In the genomic region with DNA sequence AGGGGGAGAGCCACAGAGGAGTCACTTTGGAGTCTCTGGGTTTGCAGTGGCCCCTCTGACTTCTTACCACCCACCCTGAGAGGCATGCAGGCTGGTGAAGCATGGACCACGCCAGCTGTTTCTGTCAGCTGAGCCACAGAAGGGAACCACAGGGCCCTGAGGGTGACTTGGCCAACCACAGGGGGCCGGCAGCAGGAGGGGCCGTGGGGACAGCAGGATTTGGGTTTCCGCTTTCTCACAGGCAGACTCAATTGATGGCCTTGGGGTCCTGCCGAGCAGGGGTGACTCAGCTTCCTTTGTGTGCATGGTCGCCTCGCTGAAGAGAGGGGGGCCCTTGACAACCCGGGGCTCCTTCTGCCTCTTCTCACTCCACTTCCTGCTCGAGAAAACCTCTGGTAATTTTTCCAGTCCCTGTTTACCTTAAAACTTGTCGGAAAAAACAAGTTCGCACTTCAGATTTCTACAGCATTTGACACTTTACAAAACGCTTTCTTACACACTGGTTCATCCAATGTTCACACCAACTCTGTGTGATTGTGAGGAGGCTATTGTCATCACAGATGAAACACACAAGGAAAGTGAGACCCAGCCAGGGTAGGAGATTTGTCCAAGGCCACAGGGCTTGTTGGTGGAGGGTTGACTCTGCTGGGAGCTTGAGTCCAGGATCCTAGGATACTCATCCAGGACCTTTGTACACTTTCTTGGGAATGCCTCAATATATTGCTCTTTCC, we compare ENCODE assay signal across 9 cellular contexts.
A peak's percentile ranks its signal among the peaks of the same experiment; 100 is the strongest.
DNase-seq lines count a peak whose midpoint lies in the region; FAIRE-seq and TF ChIP-seq lines count a peak whose summit lies in the region.
"Had no signal": no experiment of that assay in that cellular context is flagged by ENCODE, and none has a peak within 500 bp of the region (broad histone marks: within the 10 kb centered on the region; RNA-seq: fewer than 3 reads in every experiment).

No MANE protein-coding gene starts in this region.

- no peaks in the 10 kb centered on the region for H3K9me3 ChIP-seq in H9 (ENCODE audit: control insufficient read depth, low read depth, low read length)
- peaks cover 2% of the 10 kb centered on the region; the same call in 1 of the 2 replicates for H3K9me3 ChIP-seq in Loucy (ENCODE audit: insufficient read depth, low read depth, low read length)
- no peaks in the 10 kb centered on the region for H3K9me3 ChIP-seq in ascending aorta
- H3K9me3 ChIP-seq in prostate gland, result no peaks in the 10 kb centered on the region

- no peaks in the 10 kb centered on the region for H3F3A ChIP-seq in Loucy (ENCODE audit: low read depth)

- H3K14ac ChIP-seq in H9 (ENCODE audit: insufficient read depth, low read length), result no peak overlapping the region; the same call in 1 of the 2 replicates

- no peak overlapping the region for H3K18ac ChIP-seq in H9 (ENCODE audit: insufficient read length, low read depth, low read length)

- no peak overlapping the region for H2BK20ac ChIP-seq in H9 (ENCODE audit: low read depth, low read length, poor library complexity, severe bottlenecking)

- no peaks in the 10 kb centered on the region for H3K9me2 ChIP-seq in Loucy (replicated peaks; ENCODE audit: low read depth, low read length)

- H3K9ac ChIP-seq in H9 (ENCODE audit: extremely low read depth, insufficient read length, low read length) (no peak overlapping the region), Loucy (ENCODE audit: low read depth, low read length, poor library complexity, severe bottlenecking) (peak overlapping the region; percentile 64)
- H3K9ac ChIP-seq: KMS-11 had no signal

- no peak overlapping the region for H2AFZ ChIP-seq in H9 (ENCODE audit: low read length)
- no peak overlapping the region for H2AFZ ChIP-seq in Loucy (ENCODE audit: low read length)

- H3K27me3 ChIP-seq in H9 (ENCODE audit: insufficient read depth, low read length), result no peaks in the 10 kb centered on the region
- H3K27me3 ChIP-seq in Loucy (ENCODE audit: insufficient read depth, low read length, poor library complexity, severe bottlenecking), result no peaks in the 10 kb centered on the region
- no peaks in the 10 kb centered on the region for H3K27me3 ChIP-seq in ascending aorta
- H3K27me3 ChIP-seq in prostate gland (replicated peaks; ENCODE audit: insufficient read depth), result no peaks in the 10 kb centered on the region

- H3K79me1 ChIP-seq in H9 (ENCODE audit: insufficient read depth, low read depth, low read length, poor library complexity, severe bottlenecking), result no peaks in the 10 kb centered on the region

- no peak overlapping the region for H2BK15ac ChIP-seq in H9 (ENCODE audit: low read depth, low read length)

- H3K4me3 Mint-ChIP-seq in H9, result no peak overlapping the region

- H3K36me3 ChIP-seq in Loucy (ENCODE audit: insufficient read depth, low read length) (no peaks in the 10 kb centered on the region), ascending aorta (no peaks in the 10 kb centered on the region), prostate gland (no peaks in the 10 kb centered on the region)

- H3K79me2 ChIP-seq in H9 (ENCODE audit: insufficient read depth, low read length) (0 out of 2 replicates have a peak, but pooled peaks cover 2% of the 10 kb centered on the region), Loucy (ENCODE audit: insufficient read depth, low read length) (no peaks in the 10 kb centered on the region)

- H3K23me2 ChIP-seq in H9 (ENCODE audit: insufficient read length, low read depth, low read length, poor library complexity, severe bottlenecking), result no peaks in the 10 kb centered on the region

- H2AK5ac ChIP-seq in H9 (ENCODE audit: insufficient read length, low read length), result no peak overlapping the region

- no CpG with 5 or more reads among the region's 12 CpGs for whole genome bisulfite sequencing in H9 (ENCODE audit: extremely low coverage, insufficient read length, low lambda C conversion rate)
- WGBS in prostate gland, result 75% methylated on average over 12 of the region's 12 CpGs

- no peaks in the 10 kb centered on the region for H4K20me1 ChIP-seq in H9 (ENCODE audit: control insufficient read depth, insufficient read depth, insufficient read length)
- H4K20me1 ChIP-seq in Loucy (ENCODE audit: insufficient read depth, low read length, poor library complexity, severe bottlenecking), result no peaks in the 10 kb centered on the region

- no peak for TF ChIP-seq CTCF in H9 (conservative IDR thresholded peaks at IDR 0.05)
- no peak for TF ChIP-seq CTCF in Loucy (conservative IDR thresholded peaks at IDR 0.05; ENCODE audit: low read length)
- no peak for TF ChIP-seq CTCF in ascending aorta (IDR thresholded peaks at IDR 0.05)
- no peak for TF ChIP-seq CTCF in prostate gland (IDR thresholded peaks at IDR 0.05)

- H3K4me1 ChIP-seq in H9 (ENCODE audit: insufficient read depth, low read length) (peaks cover 2% of the 10 kb centered on the region; the same call in 1 of the 2 replicates), Loucy (ENCODE audit: insufficient read depth, low read length, poor library complexity, severe bottlenecking) (peaks cover 70% of the 10 kb centered on the region), ascending aorta (no peaks in the 10 kb centered on the region), prostate gland (replicated peaks) (no peaks in the 10 kb centered on the region)

- H3K27ac Mint-ChIP-seq in H9, result 0 out of 7 replicates have a peak overlapping the region, but pooled peaks of 1 of the 3 experiments have one; percentile 46

- peak; percentile 72 for FAIRE-seq in GM18507 (lab: Jason Lieb, UNC)

- H4K91ac ChIP-seq in H9 (ENCODE audit: insufficient read length, low read depth, low read length), result no peak overlapping the region

- no peak overlapping the region for H2BK5ac ChIP-seq in H9 (ENCODE audit: insufficient read length, low read length)

- no peak overlapping the region for H3K4ac ChIP-seq in H9 (ENCODE audit: low read depth, low read length)

- H3K36me3 Mint-ChIP-seq in H9 (ENCODE audit: insufficient read depth in 1 of 3, low read depth in 3 of 3), result peaks cover 0 to 10% (median 6%) of the 10 kb centered on the region in 3 experiments; a peak in 2 of 7 replicates

- peaks cover 4 to 8% of the 10 kb centered on the region in 2 experiments; a peak in 3 of 5 replicates for H3K9me3 Mint-ChIP-seq in H9

- intact Hi-C loops in ascending aorta (cut with DNase I), result no loop called here
- intact Hi-C loops in prostate gland (cut with DNase I), result no loop called here

- DNase-seq in GM18507 (ENCODE audit: extremely low spot score, insufficient read length, low read depth) (peak; percentile 42), H9 (peak; percentile 33), ascending aorta (ENCODE audit: low spot score in 2 of 2) (peak; percentile 16 to 65), NCI-H82 treated with DMSO at 0.1 percent for 48 hours (lab: John Stamatoyannopoulos, UW; ENCODE audit: unreplicated experiment) (no peak), NCI-H345 treated with DMSO at 0.1 percent for 48 hours (lab: John Stamatoyannopoulos, UW; ENCODE audit: unreplicated experiment) (no peak), prostate gland (ENCODE audit: low spot score) (no peak)
- DNase-seq in stimulated activated CD8-positive, alpha-beta memory T cell treated with anti-CD3 and anti-CD28 coated beads, Interleukin-12 subunit alpha, Interleukin-12 subunit beta, amount 100 ng/mL, for 1 hour (ENCODE audit: low read depth), result peak; percentile 33

- H3K4me1 Mint-ChIP-seq in H9, result peaks cover 8 to 16% of the 10 kb centered on the region in 2 experiments

- no peak for TF ChIP-seq POLR2A in prostate gland (IDR thresholded peaks at IDR 0.05)

- H3K27ac ChIP-seq in H9 (ENCODE audit: insufficient read length, low read depth, low read length) (no peak overlapping the region), ascending aorta (no peak overlapping the region), prostate gland (no peak overlapping the region)
- H3K27ac ChIP-seq: KMS-11 had no signal

- H3K56ac ChIP-seq in H9 (ENCODE audit: insufficient read length, low read depth, low read length), result no peak overlapping the region

- H2BK120ac ChIP-seq in H9 (ENCODE audit: low read depth, low read length, poor library complexity, severe bottlenecking), result no peak overlapping the region

- no peak overlapping the region for H3K23ac ChIP-seq in H9 (ENCODE audit: insufficient read length, low read depth, low read length)

- H3K4me3 ChIP-seq in Loucy (ENCODE audit: low read length, poor library complexity, severe bottlenecking), result peak overlapping the region; percentile 53
- H3K4me3 ChIP-seq in ascending aorta, result no peak overlapping the region
- no peak overlapping the region for H3K4me3 ChIP-seq in prostate gland

- H4K8ac ChIP-seq in H9 (replicated peaks; ENCODE audit: insufficient read length, low read depth, low read length), result no peak overlapping the region

- H2BK12ac ChIP-seq in H9 (ENCODE audit: insufficient read length, low read depth, low read length), result no peak overlapping the region

- H3K27me3 Mint-ChIP-seq in H9 (ENCODE audit: low read depth), result no peaks in the 10 kb centered on the region; the same call in 1 of the 2 replicates

- no peak overlapping the region for H3T11ph ChIP-seq in H9 (ENCODE audit: low read length)

- H3K4me2 ChIP-seq in H9 (ENCODE audit: insufficient read depth, insufficient read length, low read length), result no peak overlapping the region
- peak overlapping the region; percentile 71 for H3K4me2 ChIP-seq in Loucy (ENCODE audit: low read depth, low read length, poor library complexity, severe bottlenecking)
- H3K4me2 ChIP-seq: KMS-11 had no signal

- no peak overlapping the region for H4K5ac ChIP-seq in H9 (ENCODE audit: insufficient read length, low read depth, low read length)

Comparison
In these comparisons a context has a peak if more than half of its experiments do, and no peak if none do; other contexts are left out.
1. DNase-seq: peak in GM18507 (single experiment), H9 (single experiment), ascending aorta (2 of 2) and stimulated activated CD8-positive, alpha-beta memory T cell treated with anti-CD3 and anti-CD28 coated beads, Interleukin-12 subunit alpha, Interleukin-12 subunit beta, amount 100 ng/mL, for 1 hour (single experiment); none in NCI-H82 treated with DMSO at 0.1 percent for 48 hours (single experiment), NCI-H345 treated with DMSO at 0.1 percent for 48 hours (single experiment) and prostate gland (single experiment).